ENCODE assay signal across 8 cellular contexts in the genomic region with DNA sequence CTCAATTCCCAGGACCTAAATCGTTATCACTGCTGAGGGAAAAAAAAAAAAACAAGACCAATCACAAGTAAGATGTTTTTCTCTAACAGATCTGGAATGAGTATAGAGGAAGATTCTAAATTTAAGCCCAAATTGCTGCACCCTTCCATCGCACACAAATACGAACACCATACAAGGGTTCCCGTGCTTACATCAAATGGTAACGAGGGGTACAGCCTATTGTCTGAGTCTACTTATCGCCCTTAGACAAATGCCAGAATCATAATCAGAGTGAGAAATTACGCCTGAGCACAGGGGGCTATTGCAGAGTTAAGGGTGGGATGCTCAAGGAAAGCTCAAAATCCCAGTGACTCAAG. TPM values are rescaled to one million over a fixed set of nuclear protein-coding genes. Genes with fewer than 3 reads are reported as not detected.
DNase-seq lines count a peak whose midpoint lies in the region; ATAC-seq, FAIRE-seq and TF ChIP-seq lines count a peak whose summit lies in the region.

No MANE protein-coding gene starts in this region.

- H3K4me1 ChIP-seq in hepatocyte (ENCODE audit: insufficient read depth), result peaks cover 13% of the 10 kb centered on the region

- peak overlapping the region; percentile 78 for H2AFZ ChIP-seq in hepatocyte

- peaks cover 7% of the 10 kb centered on the region for H3K36me3 Mint-ChIP-seq in activated CD8-positive, alpha-beta T cell treated with anti-CD3 and anti-CD28 coated beads, Interleukin-2, amount 10 ng/mL, durations not matched to agents 7 days and 5 days (ENCODE audit: low read depth)
- peaks cover 7% of the 10 kb centered on the region for H3K36me3 Mint-ChIP-seq in stimulated activated memory B cell treated with anti-CD40 and anti-IgM and Interleukin-4, amounts not matched to agents 10 μg/mL and 1 μg/mL and 100 μg/mL, for 72 hours

- H3K9me2 ChIP-seq in hepatocyte (replicated peaks; ENCODE audit: insufficient read depth), result no peaks in the 10 kb centered on the region

- peaks cover 38% of the 10 kb centered on the region for H3K4me1 Mint-ChIP-seq in activated CD8-positive, alpha-beta T cell treated with anti-CD3 and anti-CD28 coated beads, Interleukin-2, amount 10 ng/mL, durations not matched to agents 7 days and 5 days (ENCODE audit: low read depth)
- H3K4me1 Mint-ChIP-seq in stimulated activated memory B cell treated with anti-CD40 and anti-IgM and Interleukin-4, amounts not matched to agents 10 μg/mL and 1 μg/mL and 100 μg/mL, for 72 hours, result peaks cover 16% of the 10 kb centered on the region

- CTCF ChIA-PET in AG04450 (lab: Charles Lee), result interaction anchor here (0.6 to 1.6 kb wide), 5 partner anchors 9 to 222 kb away, joined by 3 to 5 read pairs (median 3); no protein-coding TSS in a partner anchor
- CTCF ChIA-PET in activated CD8-positive, alpha-beta T cell treated with anti-CD3 and anti-CD28 coated beads, Interleukin-2, amount 10 ng/mL, durations not matched to agents 7 days and 5 days (lab: Charles Lee), result interaction anchor here (1.4 to 1.7 kb wide), 2 partner anchors 10 to 244 kb away, joined by 4 to 5 read pairs; no protein-coding TSS in a partner anchor

- H3K27ac ChIP-seq in AG04450 (ENCODE audit: low read depth, low read length), result peak overlapping the region; percentile 83
- H3K27ac ChIP-seq in hepatocyte, result peak overlapping the region; percentile 93

- H3K9me3 Mint-ChIP-seq in activated CD8-positive, alpha-beta T cell treated with anti-CD3 and anti-CD28 coated beads, Interleukin-2, amount 10 ng/mL, durations not matched to agents 7 days and 5 days (ENCODE audit: insufficient read depth), result no peaks in the 10 kb centered on the region
- no peaks in the 10 kb centered on the region for H3K9me3 Mint-ChIP-seq in stimulated activated memory B cell treated with anti-CD40 and anti-IgM and Interleukin-4, amounts not matched to agents 10 μg/mL and 1 μg/mL and 100 μg/mL, for 72 hours

- ATAC-seq in activated CD8-positive, alpha-beta T cell treated with anti-CD3 and anti-CD28 coated beads, Interleukin-2, amount 10 ng/mL, durations not matched to agents 7 days and 5 days, result peak; percentile 34
- ATAC-seq in stimulated activated memory B cell treated with anti-CD40 and anti-IgM and Interleukin-4, amounts not matched to agents 10 μg/mL and 1 μg/mL and 100 μg/mL, for 72 hours, result peak; percentile 1
- no peak for ATAC-seq in HG02588 (IDR thresholded peaks at IDR 0.05; ENCODE audit: unreplicated experiment)

- no peaks in the 10 kb centered on the region for H3K36me3 ChIP-seq in H7 (replicated peaks; ENCODE audit: control insufficient read depth, insufficient read depth, low read length)
- H3K36me3 ChIP-seq in hepatocyte (replicated peaks; ENCODE audit: insufficient read depth, low read depth), result no peaks in the 10 kb centered on the region

- peak overlapping the region; percentile 86 for H3K4me2 ChIP-seq in hepatocyte

- peaks cover 23% of the 10 kb centered on the region for H4K20me1 ChIP-seq in hepatocyte (ENCODE audit: insufficient read depth, poor library complexity, severe bottlenecking)

- H3K27ac Mint-ChIP-seq in activated CD8-positive, alpha-beta T cell treated with anti-CD3 and anti-CD28 coated beads, Interleukin-2, amount 10 ng/mL, durations not matched to agents 7 days and 5 days, result peak overlapping the region; percentile 99
- peak overlapping the region; percentile 99 for H3K27ac Mint-ChIP-seq in stimulated activated memory B cell treated with anti-CD40 and anti-IgM and Interleukin-4, amounts not matched to agents 10 μg/mL and 1 μg/mL and 100 μg/mL, for 72 hours

- POLR2A ChIA-PET in AG04450 (lab: Yijun Ruan, JAX), result interaction anchor here (0.6 to 0.7 kb wide), 4 partner anchors 12 to 81 kb away, joined by 3 to 4 read pairs (median 3); no protein-coding TSS in a partner anchor
- POLR2A ChIA-PET in activated CD8-positive, alpha-beta T cell treated with anti-CD3 and anti-CD28 coated beads, Interleukin-2, amount 10 ng/mL, durations not matched to agents 7 days and 5 days (lab: Charles Lee), result interaction anchor here (0.6 to 1.5 kb wide), 15 partner anchors 12 to 367 kb away, joined by 3 to 6 read pairs (median 3); no protein-coding TSS in a partner anchor

- FAIRE-seq in HTR-8/SVneo (lab: Jason Lieb, UNC), result no peak

- DNase-seq in AG04450 (ENCODE audit: low read depth, low spot score), result no peak
- no peak for DNase-seq in H7
- no peak for DNase-seq in activated CD8-positive, alpha-beta T cell treated with anti-CD3 and anti-CD28 coated beads, Interleukin-2, amount 10 ng/mL, durations not matched to agents 7 days and 5 days
- DNase-seq in hepatocyte (ENCODE audit: low spot score), result no peak
- DNase-seq in NCI-H510A (lab: John Stamatoyannopoulos, UW), result no peak
- no peak for DNase-seq in HTR-8/SVneo (ENCODE audit: insufficient read length, low spot score)

- H3K4me3 Mint-ChIP-seq in activated CD8-positive, alpha-beta T cell treated with anti-CD3 and anti-CD28 coated beads, Interleukin-2, amount 10 ng/mL, durations not matched to agents 7 days and 5 days, result peak overlapping the region; percentile 93
- peak overlapping the region; percentile 99 for H3K4me3 Mint-ChIP-seq in stimulated activated memory B cell treated with anti-CD40 and anti-IgM and Interleukin-4, amounts not matched to agents 10 μg/mL and 1 μg/mL and 100 μg/mL, for 72 hours

- peaks cover 8% of the 10 kb centered on the region for H3K27me3 Mint-ChIP-seq in activated CD8-positive, alpha-beta T cell treated with anti-CD3 and anti-CD28 coated beads, Interleukin-2, amount 10 ng/mL, durations not matched to agents 7 days and 5 days (ENCODE audit: low read depth)
- H3K27me3 Mint-ChIP-seq in stimulated activated memory B cell treated with anti-CD40 and anti-IgM and Interleukin-4, amounts not matched to agents 10 μg/mL and 1 μg/mL and 100 μg/mL, for 72 hours, result peaks cover 7% of the 10 kb centered on the region

- TF ChIP-seq CTCF in AG04450 (IDR thresholded peaks at IDR 0.05; ENCODE audit: low read depth, low read length) (no peak), hepatocyte (IDR thresholded peaks at IDR 0.05; ENCODE audit: poor library complexity) (no peak)

- WGBS in hepatocyte (ENCODE audit: low lambda C conversion rate, missing lambda C conversion rate), result 0% methylated on average over 7 of the region's 7 CpGs

- H3K27me3 ChIP-seq in AG04450 (ENCODE audit: control insufficient read depth, insufficient read depth, low read length), result no peaks in the 10 kb centered on the region
- peaks cover 2% of the 10 kb centered on the region; the same call in 1 of the 2 replicates for H3K27me3 ChIP-seq in H7 (ENCODE audit: control insufficient read depth, insufficient read depth, low read length)
- no peaks in the 10 kb centered on the region for H3K27me3 ChIP-seq in hepatocyte

- H3K4me3 ChIP-seq in AG04450 (ENCODE audit: low read depth, low read length) (peak overlapping the region; percentile 94), H7 (ENCODE audit: insufficient read depth, low read depth, low read length) (peak overlapping the region; percentile 85), hepatocyte (peak overlapping the region; percentile 78)

- peaks cover 52% of the 10 kb centered on the region for H3K79me2 ChIP-seq in hepatocyte

- peaks cover 2% of the 10 kb centered on the region; the same call in 1 of the 2 replicates for H3K9me3 ChIP-seq in AG04450 (ENCODE audit: control insufficient read depth, insufficient read depth, low read length)
- H3K9me3 ChIP-seq in hepatocyte (ENCODE audit: low read depth), result no peaks in the 10 kb centered on the region

RNA-seq across cellular contexts. Expression of gene ZC3H13, which starts 0.6 kb away (rescaled TPM):
- polyA plus RNA-seq in AG04450 (2011; rRNA removed) (10.6 and 14.0 TPM in 2 replicates), hepatocyte (45.2 and 59.2 TPM in 2 replicates)
- polyA minus RNA-seq in AG04450 (2011; rRNA and poly(A)+ RNA removed), result 10.8 and 18.2 TPM in 2 replicates
- total RNA-seq in H7 (2014; rRNA removed; shearing (Covaris generic)), result 8.2 and 9.2 TPM in 2 replicates
- 10 to 100 TPM; 38.9 to 42.0 TPM for total RNA-seq in activated CD8-positive, alpha-beta T cell treated with anti-CD3 and anti-CD28 coated beads, Interleukin-2, amount 10 ng/mL, durations not matched to agents 7 days and 5 days
- total RNA-seq in hepatocyte, result 15.2 and 16.0 TPM in 2 replicates

RNA-seq across cellular contexts. Expression of gene CPB2, which starts 52.9 kb away (rescaled TPM):
- polyA plus RNA-seq in AG04450 (2011; rRNA removed) (not detected in 2 replicates), hepatocyte (25.6 and 43.3 TPM in 2 replicates)
- polyA minus RNA-seq in AG04450 (2011; rRNA and poly(A)+ RNA removed), result not detected in 2 replicates
- not detected in 2 replicates for total RNA-seq in H7 (2014; rRNA removed; shearing (Covaris generic))
- not detected for total RNA-seq in activated CD8-positive, alpha-beta T cell treated with anti-CD3 and anti-CD28 coated beads, Interleukin-2, amount 10 ng/mL, durations not matched to agents 7 days and 5 days
- 54.6 and 59.1 TPM in 2 replicates for total RNA-seq in hepatocyte

Comparison
In these comparisons a context has a peak if more than half of its experiments do, and no peak if none do; other contexts are left out.
1. RNA of gene CPB2, which starts 52.9 kb away (total RNA-seq): 54.6 to 59.1 TPM in hepatocyte; not detected in activated CD8-positive, alpha-beta T cell treated with anti-CD3 and anti-CD28 coated beads, Interleukin-2, amount 10 ng/mL, durations not matched to agents 7 days and 5 days and not detected in H7; every median in the first group is over 10 times any median in the second.
2. Peak in every context shown above with its lines, with median percentiles within 50 percentile points of each other: H3K4me3 ChIP-seq.